ENCODE assay signal across 1 cellular context in the genomic region with DNA sequence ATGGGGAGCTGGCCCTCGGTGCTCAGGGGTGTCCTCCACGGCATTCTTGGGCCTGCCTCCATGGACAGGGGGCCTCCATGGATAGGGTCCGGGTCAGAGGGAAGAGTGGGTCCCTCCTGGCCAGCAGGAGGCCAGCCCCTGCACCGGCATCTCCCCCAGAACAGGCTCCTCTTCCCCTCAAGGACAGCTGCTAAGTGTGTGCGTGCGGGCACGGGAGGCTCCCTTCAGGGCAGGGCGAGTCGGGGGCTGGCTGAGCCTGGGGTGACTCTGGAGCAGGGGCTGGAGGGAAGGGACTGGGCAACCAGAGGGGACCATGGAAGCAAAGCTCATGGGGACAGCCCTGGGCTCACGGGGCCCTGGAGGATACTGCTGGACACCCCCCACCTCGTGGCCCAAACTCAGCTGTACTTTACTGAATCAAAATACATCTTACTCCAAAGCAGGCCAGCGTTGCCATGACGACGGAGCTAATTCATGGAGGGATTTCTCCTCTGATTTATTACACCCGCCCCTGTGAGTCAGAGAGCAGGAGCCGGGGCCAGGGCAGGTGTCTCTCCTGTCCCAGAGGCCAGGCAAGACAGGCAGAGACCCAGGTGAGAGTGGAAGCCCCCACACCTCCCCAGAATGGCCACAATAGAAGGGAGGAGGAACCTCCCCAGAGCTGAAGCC.
TF ChIP-seq lines count a peak whose summit lies in the region.

No MANE protein-coding gene starts in this region.

TF ChIP-seq in IMR-90, 13 proteins besides CTCF, POLR2A, EP300 and RAD21:
- TF ChIP-seq FOS (IDR thresholded peaks at IDR 0.05; ENCODE audit: low read depth, low read length) (no peak), MAFK (IDR thresholded peaks at IDR 0.05; ENCODE audit: low read depth, low read length) (no peak), MXI1 (IDR thresholded peaks at IDR 0.05; ENCODE audit: borderline replicate concordance, low read depth, low read length) (no peak), RFX5 (IDR thresholded peaks at IDR 0.05; ENCODE audit: low read depth, low read length) (no peak), RCOR1 (IDR thresholded peaks at IDR 0.05; ENCODE audit: insufficient replicate concordance, low read length) (no peak), CHD1 (IDR thresholded peaks at IDR 0.05; ENCODE audit: low read depth, low read length) (no peak), MAZ (IDR thresholded peaks at IDR 0.05; ENCODE audit: borderline replicate concordance, low read depth, low read length) (no peak), BHLHE40 (IDR thresholded peaks at IDR 0.05; ENCODE audit: low read depth, low read length) (no peak), USF2 (IDR thresholded peaks at IDR 0.05; ENCODE audit: low read depth, low read length) (no peak), SMC3 (IDR thresholded peaks at IDR 0.05; ENCODE audit: low read depth, low read length) (no peak), ELK1 (IDR thresholded peaks at IDR 0.05; ENCODE audit: borderline replicate concordance, low read depth, low read length) (no peak), CEBPB (IDR thresholded peaks at IDR 0.05; ENCODE audit: low read depth, low read length) (no peak), NFE2L2 (IDR thresholded peaks at IDR 0.05; ENCODE audit: low read depth, low read length) (no peak)
